In the genomic region with DNA sequence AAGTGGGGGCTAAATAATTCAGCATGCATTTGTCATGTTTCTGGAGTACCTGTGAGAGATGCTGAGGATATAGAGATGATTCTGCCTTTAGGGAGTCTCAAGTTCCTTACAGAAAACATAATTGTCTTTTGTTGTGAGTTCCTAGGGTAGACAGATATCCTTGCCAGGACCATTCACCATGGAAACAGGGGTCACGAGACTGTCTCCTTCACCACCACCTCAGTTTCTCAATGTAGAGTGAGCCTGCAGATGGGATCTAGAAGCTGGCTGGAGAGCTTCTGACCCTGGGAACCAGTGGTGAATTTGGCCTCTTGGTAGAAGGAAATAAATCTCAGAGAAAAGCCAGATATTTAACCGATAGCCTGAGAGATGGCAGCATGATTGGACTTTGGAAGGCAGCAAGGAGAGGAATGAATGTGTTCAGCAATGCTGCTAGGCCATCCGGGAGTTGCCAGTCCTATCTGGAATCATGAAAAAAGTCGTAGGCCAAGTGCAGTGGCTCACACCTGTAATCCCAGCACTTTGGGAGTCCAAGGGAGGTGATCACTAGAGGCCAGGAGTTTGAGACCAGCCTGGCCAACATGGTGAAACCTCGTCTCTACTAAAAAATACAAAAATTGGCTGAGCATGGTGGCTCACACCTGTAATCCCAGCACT, we compare ENCODE assay signal across 28 cellular contexts. TPM values are rescaled to one million over a fixed set of nuclear protein-coding genes. Genes with fewer than 3 reads are reported as not detected.
A peak's percentile ranks its signal among the peaks of the same experiment; 100 is the strongest.
DNase-seq lines count a peak whose midpoint lies in the region; ATAC-seq, FAIRE-seq and TF ChIP-seq lines count a peak whose summit lies in the region.
"Had no signal": no experiment of that assay in that cellular context is flagged by ENCODE, and none has a peak within 500 bp of the region (broad histone marks: within the 10 kb centered on the region; RNA-seq: fewer than 3 reads in every experiment).

No MANE protein-coding gene starts in this region.

- TF ChIP-seq EP300 in HepG2 (IDR thresholded peaks at IDR 0.05; ENCODE audit: low read depth in 2 of 2, low read length in 2 of 2) (no peak), HepG2 (CRISPR knock-in tag; IDR thresholded peaks at IDR 0.05; ENCODE audit: borderline replicate concordance) (no peak)

- WGBS in HepG2 (ENCODE audit: low lambda C conversion rate) = 8% methylated on average over 5 of the region's 5 CpGs
- 74% methylated on average over 5 of the region's 5 CpGs for WGBS in right lobe of liver (ENCODE audit: insufficient coverage, low coverage, low lambda C conversion rate, missing lambda C conversion rate)
- WGBS in small intestine, 3 donors = 36 to 63% (median 50%) methylated on average over 5 of the region's 5 CpGs

- peak overlapping the region; percentile 51 for H3K27ac ChIP-seq in HepG2 (ENCODE audit: extremely low read length, insufficient read depth, low read length)
- H3K27ac ChIP-seq in right lobe of liver = no peak overlapping the region
- H3K27ac ChIP-seq in small intestine (ENCODE audit: low read depth in 1 of 2, low read length in 1 of 2) = no peak overlapping the region
- H3K27ac ChIP-seq: PC-9, SJSA1 had no signal

- no peaks in the 10 kb centered on the region for H3K79me2 ChIP-seq in HepG2 (ENCODE audit: insufficient read depth, low read length)

- intact Hi-C loops in HepG2 (cut with micrococcal nuclease; ENCODE audit: unreplicated experiment) = no loop called here
- intact Hi-C loops in right lobe of liver (cut with DNase I) = loop anchor here in 1 of 2 donors (10.0 kb wide), 1 partner anchor 64 kb away; a partner anchor contains a TSS
- intact Hi-C loops in left colon (cut with DNase I, micrococcal nuclease) = no loop called here

- peak overlapping the region; percentile 76 for H3K4me2 ChIP-seq in HepG2 (ENCODE audit: low read depth, low read length)
- H3K4me2 ChIP-seq: PC-9 had no signal

- H3K9ac ChIP-seq in HepG2 (ENCODE audit: insufficient read depth, low read depth, low read length) = peak overlapping the region; percentile 6; the same call in 1 of the 2 replicates

- H3K9me3 ChIP-seq in HepG2 (ENCODE audit: low read length) = no peaks in the 10 kb centered on the region
- no peaks in the 10 kb centered on the region for H3K9me3 ChIP-seq in right lobe of liver
- H3K9me3 ChIP-seq in small intestine (ENCODE audit: control insufficient read depth, low read depth) = no peaks in the 10 kb centered on the region
- H3K9me3 ChIP-seq: BE2C, MG63, SJSA1 had no signal

- FAIRE-seq in HepG2 (lab: Jason Lieb, UNC) (peak; percentile 57), small intestine (lab: Jason Lieb, UNC) (no peak)
- FAIRE-seq: GM12878, H1, HTR-8/SVneo had no signal

- ATAC-seq in HepG2 (peak; percentile 33), right lobe of liver (no peak), left colon (peak; percentile 38)
- ATAC-seq: GM12878 had no signal

- H3K27me3 ChIP-seq in HepG2 (ENCODE audit: control insufficient read depth in 1 of 2, insufficient read depth in 2 of 2, low read length in 2 of 2) (no peaks in the 10 kb centered on the region; a peak in 1 of 5 replicates), right lobe of liver (no peaks in the 10 kb centered on the region), small intestine (ENCODE audit: control insufficient read depth in 2 of 2, insufficient read depth in 2 of 2, low read length in 2 of 2) (no peaks in the 10 kb centered on the region)
- H3K27me3 ChIP-seq: BE2C, MG63, SJSA1 had no signal

- BruUV-seq in HepG2 (replicated peaks; lab: Mats Ljungman, UMichigan) = no TSS peak

- H4K20me1 ChIP-seq in HepG2 (ENCODE audit: insufficient read depth, low read length) = no peaks in the 10 kb centered on the region

- peak overlapping the region in 1 of 3 experiments; percentile 24; a peak in 1 of 6 replicates for H3K4me3 ChIP-seq in HepG2 (replicated peaks in 1 of 3; ENCODE audit: insufficient read depth in 1 of 3, low read depth in 2 of 3, low read length in 3 of 3)
- H3K4me3 ChIP-seq in right lobe of liver = no peak overlapping the region
- H3K4me3 ChIP-seq in small intestine (ENCODE audit: low read depth in 1 of 2, low read length in 2 of 2) = no peak overlapping the region
- H3K4me3 ChIP-seq: GM12878, MG63, PC-9, SJSA1 had no signal

- in situ Hi-C loops in HepG2 (cut with HindIII; ENCODE audit: extremely low pct_ligation_motif_present, low pct_unique_long_range_greater_than_20kb) = no loop called here

- no peak for TF ChIP-seq RAD21 in HepG2 (CRISPR knock-in tag; IDR thresholded peaks at IDR 0.05)

- POLR2A ChIA-PET in HepG2 (lab: Yijun Ruan, JAX) = interaction anchor here (1.6 kb wide), 1 partner anchor 20 kb away, joined by 4 read pairs; no protein-coding TSS in a partner anchor

- TF ChIP-seq CTCF in HepG2 (CRISPR knock-in tag; IDR thresholded peaks at IDR 0.05) (no peak), right lobe of liver (IDR thresholded peaks at IDR 0.05) (no peak)

- TF ChIP-seq POLR2A in HepG2 (IDR thresholded peaks at IDR 0.05; ENCODE audit: insufficient read depth in 1 of 2, low read depth in 2 of 2, low read length in 2 of 2) = no peak
- no peak for TF ChIP-seq POLR2A in right lobe of liver (IDR thresholded peaks at IDR 0.05)

- CTCF ChIA-PET in HepG2 (lab: Yijun Ruan, JAX; ENCODE audit: low intra/inter-chr PET ratio, low total read pairs) = interaction anchor here (1.2 kb wide), 1 partner anchor 47 kb away, joined by 3 read pairs; no protein-coding TSS in a partner anchor

- H3K36me3 ChIP-seq in HepG2 (replicated peaks in 1 of 2; ENCODE audit: control insufficient read depth in 1 of 2, insufficient read depth in 2 of 2, low read length in 2 of 2) (no peaks in the 10 kb centered on the region), right lobe of liver (no peaks in the 10 kb centered on the region), small intestine (ENCODE audit: control insufficient read depth in 2 of 2, insufficient read depth in 2 of 2, low read length in 2 of 2) (no peaks in the 10 kb centered on the region)
- H3K36me3 ChIP-seq: BE2C, MG63, SJSA1 had no signal

- peak overlapping the region; percentile 79 for H2AFZ ChIP-seq in HepG2 (ENCODE audit: low read length)
- H2AFZ ChIP-seq: PC-9 had no signal

- H3K4me1 ChIP-seq in HepG2 (ENCODE audit: insufficient read depth, low read length) (peaks cover 96% of the 10 kb centered on the region), right lobe of liver (no peaks in the 10 kb centered on the region), small intestine (ENCODE audit: control insufficient read depth in 2 of 2, insufficient read depth in 1 of 2, low read depth in 1 of 2, low read length in 1 of 2) (no peaks in the 10 kb centered on the region)
- H3K4me1 ChIP-seq: BE2C had no signal

- DNase-seq in HepG2 (ENCODE audit: low spot score) (peak; percentile 67), right lobe of liver (no peak), left colon (no peak), small intestine (peak; percentile 55), T-helper 1 cell (no peak)
- no peak for DNase-seq in stimulated activated CD4-positive, alpha-beta T cell treated with anti-CD3 and anti-CD28 coated beads, Interleukin-4, amount 100 ng/mL, for 1 hour
- DNase-seq: 8988T; ACHN; BE2C; CD8-positive, alpha-beta memory T cell; DMS 273 treated with DMSO at 0.1 percent for 48 hours; DMS79; EL; GDM1; KG1; MG63; NCI-H2029; NCI-H2227 treated with DMSO at 0.1 percent for 48 hours; NCI-H526 treated with DMSO at 0.1 percent for 48 hours; PC-9; Right ventricle myocardium superior had no signal

RNA-seq across cellular contexts. Expression of a gene that starts 7.4 kb away (rescaled TPM):
- total RNA-seq in HepG2 (2016; rRNA removed; fragmentation: Illumina TruSeq; extraction: Trizol) = 34.0 and 46.4 TPM in 2 replicates
- total RNA-seq in HepG2 (2016; cell fraction: cytosol; rRNA removed; fragmentation: Illumina TruSeq; extraction: Trizol; ENCODE audit: low read depth) = 9.5 and 10.8 TPM in 2 replicates
- 32.6 and 44.0 TPM in 2 replicates for total RNA-seq in HepG2 (2016; cell fraction: insoluble cytoplasmic fraction; rRNA removed; fragmentation: Illumina TruSeq; extraction: Trizol)
- total RNA-seq in HepG2 (2016; cell fraction: membrane; rRNA removed; fragmentation: Illumina TruSeq; extraction: Trizol) = 18.6 and 21.1 TPM in 2 replicates
- total RNA-seq in HepG2 (2016; cell fraction: nucleus; rRNA removed; fragmentation: Illumina TruSeq; extraction: Trizol) = 37.8 and 39.5 TPM in 2 replicates
- polyA plus RNA-seq in HepG2 (2011; rRNA removed) = 85.4 and 140 TPM in 2 replicates
- polyA plus RNA-seq in HepG2 (2011; cell fraction: cytosol; rRNA removed) = 66.8 and 91.0 TPM in 2 replicates
- 179 and 189 TPM in 2 replicates for polyA plus RNA-seq in HepG2 (2011; cell fraction: nucleus; rRNA removed)
- 88.1 and 102 TPM in 2 replicates for polyA plus RNA-seq in HepG2 (2012)
- polyA plus RNA-seq in HepG2 (2016; cell fraction: cytosol; fragmentation: Illumina TruSeq; extraction: Trizol; ENCODE audit: low read depth) = 3.3 and 3.4 TPM in 2 replicates
- polyA plus RNA-seq in HepG2 (2016; cell fraction: insoluble cytoplasmic fraction; fragmentation: Illumina TruSeq; extraction: Trizol; ENCODE audit: low read depth) = 24.1 and 29.9 TPM in 2 replicates
- polyA plus RNA-seq in HepG2 (2016; cell fraction: membrane; fragmentation: Illumina TruSeq; extraction: Trizol; ENCODE audit: low read depth) = 9.7 and 10.3 TPM in 2 replicates
- polyA plus RNA-seq in HepG2 (2016; cell fraction: nucleus; fragmentation: Illumina TruSeq; extraction: Trizol; ENCODE audit: insufficient read depth, low read depth) = 56.7 and 66.5 TPM in 2 replicates
- polyA minus RNA-seq in HepG2 (2011; rRNA and poly(A)+ RNA removed; ENCODE audit: low replicate concordance) = 59.4 and 315 TPM in 2 replicates
- 82.1 and 94.7 TPM in 2 replicates for polyA minus RNA-seq in HepG2 (2011; cell fraction: cytosol; rRNA and poly(A)+ RNA removed)
- polyA minus RNA-seq in HepG2 (2011; cell fraction: nucleus; rRNA and poly(A)+ RNA removed) = 68.9 and 78.6 TPM in 2 replicates
- total RNA-seq in right lobe of liver = 10 to 100 TPM; 12.0 to 26.4 (median 15.5) TPM
- 10 to 100 TPM; 13.8 to 42.8 TPM for total RNA-seq in left colon
- polyA plus RNA-seq in small intestine = 10 to 100 TPM; 10.1 to 18.7 (median 15.9) TPM

RNA-seq across cellular contexts. Expression of a gene that starts 10.9 kb away (rescaled TPM):
- 6.7 and 7.1 TPM in 2 replicates for total RNA-seq in HepG2 (2016; rRNA removed; fragmentation: Illumina TruSeq; extraction: Trizol)
- 5.6 and 7.4 TPM in 2 replicates for total RNA-seq in HepG2 (2016; cell fraction: cytosol; rRNA removed; fragmentation: Illumina TruSeq; extraction: Trizol; ENCODE audit: low read depth)
- total RNA-seq in HepG2 (2016; cell fraction: insoluble cytoplasmic fraction; rRNA removed; fragmentation: Illumina TruSeq; extraction: Trizol) = 5.5 and 5.6 TPM in 2 replicates
- total RNA-seq in HepG2 (2016; cell fraction: membrane; rRNA removed; fragmentation: Illumina TruSeq; extraction: Trizol) = 5.5 and 5.6 TPM in 2 replicates
- total RNA-seq in HepG2 (2016; cell fraction: nucleus; rRNA removed; fragmentation: Illumina TruSeq; extraction: Trizol) = 5.1 and 5.5 TPM in 2 replicates
- polyA plus RNA-seq in HepG2 (2011; rRNA removed) = 5.0 and 6.1 TPM in 2 replicates
- 3.3 and 4.0 TPM in 2 replicates for polyA plus RNA-seq in HepG2 (2011; cell fraction: cytosol; rRNA removed)
- 7.3 and 8.7 TPM in 2 replicates for polyA plus RNA-seq in HepG2 (2011; cell fraction: nucleus; rRNA removed)
- 2.5 and 4.8 TPM in 2 replicates for polyA plus RNA-seq in HepG2 (2012)
- polyA plus RNA-seq in HepG2 (2016; cell fraction: cytosol; fragmentation: Illumina TruSeq; extraction: Trizol; ENCODE audit: low read depth) = 1.4 and 1.5 TPM in 2 replicates
- 6.2 and 7.5 TPM in 2 replicates for polyA plus RNA-seq in HepG2 (2016; cell fraction: insoluble cytoplasmic fraction; fragmentation: Illumina TruSeq; extraction: Trizol; ENCODE audit: low read depth)
- polyA plus RNA-seq in HepG2 (2016; cell fraction: membrane; fragmentation: Illumina TruSeq; extraction: Trizol; ENCODE audit: low read depth) = 2.2 and 3.0 TPM in 2 replicates
- 14.2 and 16.9 TPM in 2 replicates for polyA plus RNA-seq in HepG2 (2016; cell fraction: nucleus; fragmentation: Illumina TruSeq; extraction: Trizol; ENCODE audit: insufficient read depth, low read depth)
- 11.6 and 25.6 TPM in 2 replicates for polyA minus RNA-seq in HepG2 (2011; rRNA and poly(A)+ RNA removed; ENCODE audit: low replicate concordance)
- polyA minus RNA-seq in HepG2 (2011; cell fraction: cytosol; rRNA and poly(A)+ RNA removed) = 2.7 and 4.6 TPM in 2 replicates
- polyA minus RNA-seq in HepG2 (2011; cell fraction: nucleus; rRNA and poly(A)+ RNA removed) = 3.9 and 4.5 TPM in 2 replicates
- total RNA-seq in right lobe of liver = 1 to 10 TPM in 1 of 6 experiments, under 1 TPM in 5; 0.20 to 1.1 (median 0.40) TPM
- 1 to 10 TPM in 1 of 2 donors, under 1 TPM in 1; 0.78 to 3.6 TPM for total RNA-seq in left colon
- 1 to 10 TPM in 2 of 3 donors, not detected in 1; 1.4 to 2.3 TPM for polyA plus RNA-seq in small intestine
- polyA plus RNA-seq: CD8-positive, alpha-beta memory T cell had no signal

RNA-seq across cellular contexts. Expression of a gene that starts 39.7 kb away (rescaled TPM):
- 0.07 TPM in 1 of 2 replicates, not detected in the other for total RNA-seq in HepG2 (2016; rRNA removed; fragmentation: Illumina TruSeq; extraction: Trizol)
- total RNA-seq in HepG2 (2016; cell fraction: cytosol; rRNA removed; fragmentation: Illumina TruSeq; extraction: Trizol; ENCODE audit: low read depth) = not detected in 2 replicates
- not detected in 2 replicates for total RNA-seq in HepG2 (2016; cell fraction: insoluble cytoplasmic fraction; rRNA removed; fragmentation: Illumina TruSeq; extraction: Trizol)
- not detected in 2 replicates for total RNA-seq in HepG2 (2016; cell fraction: membrane; rRNA removed; fragmentation: Illumina TruSeq; extraction: Trizol)
- not detected in 2 replicates for total RNA-seq in HepG2 (2016; cell fraction: nucleus; rRNA removed; fragmentation: Illumina TruSeq; extraction: Trizol)
- polyA plus RNA-seq in HepG2 (2011; rRNA removed) = 0.05 TPM in 1 of 2 replicates, not detected in the other
- 0.04 and 0.10 TPM in 2 replicates for polyA plus RNA-seq in HepG2 (2011; cell fraction: cytosol; rRNA removed)
- polyA plus RNA-seq in HepG2 (2011; cell fraction: nucleus; rRNA removed) = 0.45 and 0.47 TPM in 2 replicates
- 0.47 and 0.64 TPM in 2 replicates for polyA plus RNA-seq in HepG2 (2012)
- polyA plus RNA-seq in HepG2 (2016; cell fraction: cytosol; fragmentation: Illumina TruSeq; extraction: Trizol; ENCODE audit: low read depth) = not detected in 2 replicates
- polyA plus RNA-seq in HepG2 (2016; cell fraction: insoluble cytoplasmic fraction; fragmentation: Illumina TruSeq; extraction: Trizol; ENCODE audit: low read depth) = not detected in 2 replicates
- polyA plus RNA-seq in HepG2 (2016; cell fraction: membrane; fragmentation: Illumina TruSeq; extraction: Trizol; ENCODE audit: low read depth) = not detected in 2 replicates
- not detected in 2 replicates for polyA plus RNA-seq in HepG2 (2016; cell fraction: nucleus; fragmentation: Illumina TruSeq; extraction: Trizol; ENCODE audit: insufficient read depth, low read depth)
- polyA minus RNA-seq in HepG2 (2011; rRNA and poly(A)+ RNA removed; ENCODE audit: low replicate concordance) = 0.09 and 0.40 TPM in 2 replicates
- not detected in 2 replicates for polyA minus RNA-seq in HepG2 (2011; cell fraction: cytosol; rRNA and poly(A)+ RNA removed)
- not detected in 2 replicates for polyA minus RNA-seq in HepG2 (2011; cell fraction: nucleus; rRNA and poly(A)+ RNA removed)
- total RNA-seq in right lobe of liver = 1 to 10 TPM in 1 of 6 experiments, not detected in 5; 1.5 TPM
- under 1 TPM in 1 of 2 donors, not detected in 1; 0.56 TPM for total RNA-seq in left colon
- under 1 TPM in 1 of 3 donors, not detected in 2; 0.15 TPM for polyA plus RNA-seq in small intestine
- total RNA-seq: H1, NCI-H460, PC-9, RPMI7951, SJSA1 had no signal
- polyA plus RNA-seq: CD14-positive monocyte had no signal

RNA-seq across cellular contexts. Expression of a gene that starts 56.0 kb away (rescaled TPM):
- total RNA-seq in HepG2 (2016; rRNA removed; fragmentation: Illumina TruSeq; extraction: Trizol) (18.7 and 26.9 TPM in 2 replicates), right lobe of liver (10 to 100 TPM; 13.8 to 18.0 (median 15.7) TPM), left colon (10 to 100 TPM; 44.8 to 51.8 TPM)
- 9.7 and 10.5 TPM in 2 replicates for total RNA-seq in HepG2 (2016; cell fraction: cytosol; rRNA removed; fragmentation: Illumina TruSeq; extraction: Trizol; ENCODE audit: low read depth)
- 17.2 and 28.2 TPM in 2 replicates for total RNA-seq in HepG2 (2016; cell fraction: insoluble cytoplasmic fraction; rRNA removed; fragmentation: Illumina TruSeq; extraction: Trizol)
- 18.3 and 23.2 TPM in 2 replicates for total RNA-seq in HepG2 (2016; cell fraction: membrane; rRNA removed; fragmentation: Illumina TruSeq; extraction: Trizol)
- 23.0 and 27.8 TPM in 2 replicates for total RNA-seq in HepG2 (2016; cell fraction: nucleus; rRNA removed; fragmentation: Illumina TruSeq; extraction: Trizol)
- polyA plus RNA-seq in HepG2 (2011; rRNA removed) (50.8 and 55.5 TPM in 2 replicates), small intestine (10 to 100 TPM; 28.7 to 34.9 (median 29.7) TPM)
- 41.4 and 47.9 TPM in 2 replicates for polyA plus RNA-seq in HepG2 (2011; cell fraction: cytosol; rRNA removed)
- 102 and 118 TPM in 2 replicates for polyA plus RNA-seq in HepG2 (2011; cell fraction: nucleus; rRNA removed)
- polyA plus RNA-seq in HepG2 (2012) = 22.8 and 25.7 TPM in 2 replicates
- polyA plus RNA-seq in HepG2 (2016; cell fraction: cytosol; fragmentation: Illumina TruSeq; extraction: Trizol; ENCODE audit: low read depth) = 8.4 and 10.1 TPM in 2 replicates
- 19.7 and 21.2 TPM in 2 replicates for polyA plus RNA-seq in HepG2 (2016; cell fraction: insoluble cytoplasmic fraction; fragmentation: Illumina TruSeq; extraction: Trizol; ENCODE audit: low read depth)
- 18.3 and 18.4 TPM in 2 replicates for polyA plus RNA-seq in HepG2 (2016; cell fraction: membrane; fragmentation: Illumina TruSeq; extraction: Trizol; ENCODE audit: low read depth)
- polyA plus RNA-seq in HepG2 (2016; cell fraction: nucleus; fragmentation: Illumina TruSeq; extraction: Trizol; ENCODE audit: insufficient read depth, low read depth) = 62.7 and 64.3 TPM in 2 replicates
- 28.1 and 44.6 TPM in 2 replicates for polyA minus RNA-seq in HepG2 (2011; rRNA and poly(A)+ RNA removed; ENCODE audit: low replicate concordance)
- 13.8 and 15.3 TPM in 2 replicates for polyA minus RNA-seq in HepG2 (2011; cell fraction: cytosol; rRNA and poly(A)+ RNA removed)
- 21.1 and 21.4 TPM in 2 replicates for polyA minus RNA-seq in HepG2 (2011; cell fraction: nucleus; rRNA and poly(A)+ RNA removed)

Comparison
In these comparisons a context has a peak if more than half of its experiments do, and no peak if none do; other contexts are left out.
1. ATAC-seq: peak in HepG2 (single experiment) and left colon (single experiment); none in right lobe of liver (0 of 4).
2. DNase-seq: peak in HepG2 (single experiment) and small intestine (single experiment); none in right lobe of liver (0 of 3), left colon (0 of 2), T-helper 1 cell (0 of 5) and stimulated activated CD4-positive, alpha-beta T cell treated with anti-CD3 and anti-CD28 coated beads, Interleukin-4, amount 100 ng/mL, for 1 hour (single experiment).